1 cellular context compared by ENCODE assay signal in the genomic region with DNA sequence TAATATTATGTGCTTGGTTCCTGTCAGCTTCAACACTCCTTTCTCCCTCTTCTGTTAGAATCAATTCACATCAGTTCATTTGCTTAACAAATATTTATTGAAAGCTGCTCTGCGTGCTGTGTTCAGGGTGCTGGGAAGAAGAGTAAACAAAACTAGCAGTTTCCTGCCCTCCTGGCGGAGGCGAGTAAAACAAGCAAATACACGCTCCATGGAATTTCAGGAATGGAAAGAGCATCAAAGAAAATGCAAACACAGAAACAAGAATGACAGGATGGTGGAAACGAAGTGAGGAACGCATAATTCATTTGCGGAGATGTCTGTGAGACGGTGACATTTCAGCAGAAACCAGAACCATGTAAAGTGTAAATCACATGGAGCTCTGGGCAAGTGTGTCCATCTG.
TF ChIP-seq lines count a peak whose summit lies in the region.

No MANE protein-coding gene starts in this region.

TF ChIP-seq in WTC11, 78 proteins besides CTCF, POLR2A, EP300 and RAD21 (continued from another document):
- TF ChIP-seq, protein P1, sequence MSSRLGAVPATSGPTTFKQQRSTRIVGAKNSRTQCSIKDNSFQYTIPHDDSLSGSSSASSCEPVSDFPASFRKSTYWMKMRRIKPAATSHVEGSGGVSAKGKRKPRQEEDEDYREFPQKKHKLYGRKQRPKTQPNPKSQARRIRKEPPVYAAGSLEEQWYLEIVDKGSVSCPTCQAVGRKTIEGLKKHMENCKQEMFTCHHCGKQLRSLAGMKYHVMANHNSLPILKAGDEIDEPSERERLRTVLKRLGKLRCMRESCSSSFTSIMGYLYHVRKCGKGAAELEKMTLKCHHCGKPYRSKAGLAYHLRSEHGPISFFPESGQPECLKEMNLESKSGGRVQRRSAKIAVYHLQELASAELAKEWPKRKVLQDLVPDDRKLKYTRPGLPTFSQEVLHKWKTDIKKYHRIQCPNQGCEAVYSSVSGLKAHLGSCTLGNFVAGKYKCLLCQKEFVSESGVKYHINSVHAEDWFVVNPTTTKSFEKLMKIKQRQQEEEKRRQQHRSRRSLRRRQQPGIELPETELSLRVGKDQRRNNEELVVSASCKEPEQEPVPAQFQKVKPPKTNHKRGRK (CRISPR knock-in tag; IDR thresholded peaks at IDR 0.05; ENCODE audit: borderline replicate concordance), result no peak
- TF ChIP-seq, protein P2, sequence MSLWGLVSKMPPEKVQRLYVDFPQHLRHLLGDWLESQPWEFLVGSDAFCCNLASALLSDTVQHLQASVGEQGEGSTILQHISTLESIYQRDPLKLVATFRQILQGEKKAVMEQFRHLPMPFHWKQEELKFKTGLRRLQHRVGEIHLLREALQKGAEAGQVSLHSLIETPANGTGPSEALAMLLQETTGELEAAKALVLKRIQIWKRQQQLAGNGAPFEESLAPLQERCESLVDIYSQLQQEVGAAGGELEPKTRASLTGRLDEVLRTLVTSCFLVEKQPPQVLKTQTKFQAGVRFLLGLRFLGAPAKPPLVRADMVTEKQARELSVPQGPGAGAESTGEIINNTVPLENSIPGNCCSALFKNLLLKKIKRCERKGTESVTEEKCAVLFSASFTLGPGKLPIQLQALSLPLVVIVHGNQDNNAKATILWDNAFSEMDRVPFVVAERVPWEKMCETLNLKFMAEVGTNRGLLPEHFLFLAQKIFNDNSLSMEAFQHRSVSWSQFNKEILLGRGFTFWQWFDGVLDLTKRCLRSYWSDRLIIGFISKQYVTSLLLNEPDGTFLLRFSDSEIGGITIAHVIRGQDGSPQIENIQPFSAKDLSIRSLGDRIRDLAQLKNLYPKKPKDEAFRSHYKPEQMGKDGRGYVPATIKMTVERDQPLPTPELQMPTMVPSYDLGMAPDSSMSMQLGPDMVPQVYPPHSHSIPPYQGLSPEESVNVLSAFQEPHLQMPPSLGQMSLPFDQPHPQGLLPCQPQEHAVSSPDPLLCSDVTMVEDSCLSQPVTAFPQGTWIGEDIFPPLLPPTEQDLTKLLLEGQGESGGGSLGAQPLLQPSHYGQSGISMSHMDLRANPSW (CRISPR knock-in tag; conservative IDR thresholded peaks at IDR 0.05; ENCODE audit: low read depth), result no peak
TF ChIP-seq in WTC11: peak in this region for 9.
